ENCODE assay signal across 8 cellular contexts in genomic region chrX:48891402-48892288, GRCh38. TPM values are rescaled to one million over a fixed set of nuclear protein-coding genes. Genes with fewer than 3 reads are reported as not detected.
DNase-seq lines count a peak whose midpoint lies in the region; ATAC-seq, FAIRE-seq and TF ChIP-seq lines count a peak whose summit lies in the region.

No MANE protein-coding gene starts in this region.

- intact Hi-C loops in left ventricle myocardium superior (cut with micrococcal nuclease): no loop called here
- intact Hi-C loops in psoas muscle (cut with DNase I): no loop called here

- no peaks in the 10 kb centered on the region for H3K36me3 Mint-ChIP-seq in HFFc6 (ENCODE audit: low read depth)

- DNase-seq in GM06990 (ENCODE audit: extremely low read depth, insufficient read length) (peak; percentile 78), HFFc6 (peak; percentile 84), NCI-H1092 treated with DMSO at 0.1 percent for 48 hours (lab: John Stamatoyannopoulos, UW) (peak; percentile 80), adipocyte (ENCODE audit: low read depth) (peak; percentile 90), left ventricle myocardium superior (peak; percentile 91), psoas muscle (peak; percentile 85 to 92), urothelium cell line (ENCODE audit: low spot score) (peak; percentile 86)

- H3K9ac ChIP-seq in SU-DHL-6 (ENCODE audit: low read length) (peak overlapping the region; percentile 41; the same call in 1 of the 2 replicates), adipocyte (ENCODE audit: low read length) (peak overlapping the region; percentile 59)

- H3K4me1 Mint-ChIP-seq in HFFc6 (ENCODE audit: low read depth): peaks cover 6% of the 10 kb centered on the region

- H3K9me2 ChIP-seq in SU-DHL-6 (replicated peaks; ENCODE audit: insufficient read depth, low read length): no peaks in the 10 kb centered on the region

- no peaks in the 10 kb centered on the region for H3K9me3 ChIP-seq in SU-DHL-6 (ENCODE audit: insufficient read depth, low read length)
- H3K9me3 ChIP-seq in adipocyte (ENCODE audit: control insufficient read depth, low read length): no peaks in the 10 kb centered on the region
- H3K9me3 ChIP-seq in psoas muscle: no peaks in the 10 kb centered on the region

- H3K4me3 ChIP-seq in GM06990 (replicated peaks; ENCODE audit: low read depth, low read length) (peak overlapping the region; percentile 58), SU-DHL-6 (ENCODE audit: insufficient read depth, low read length, poor library complexity, severe bottlenecking) (peak overlapping the region; percentile 34), adipocyte (ENCODE audit: low read length) (peak overlapping the region; percentile 71), psoas muscle (peak overlapping the region; percentile 76)

- no peak for FAIRE-seq in urothelium cell line (lab: Jason Lieb, UNC)

- peaks cover 6% of the 10 kb centered on the region for H3K27me3 Mint-ChIP-seq in HFFc6 (ENCODE audit: insufficient read depth)

- H3K27me3 ChIP-seq in GM06990 (replicated peaks; ENCODE audit: control insufficient read depth, insufficient read depth, low read length) (no peaks in the 10 kb centered on the region), SU-DHL-6 (ENCODE audit: low read length) (no peaks in the 10 kb centered on the region), adipocyte (replicated peaks; ENCODE audit: control insufficient read depth, insufficient read depth, low read length) (peaks cover 3% of the 10 kb centered on the region), psoas muscle (ENCODE audit: insufficient read depth in 3 of 3, low read length in 2 of 3) (no peaks in the 10 kb centered on the region)

- H3K4me1 ChIP-seq in adipocyte (ENCODE audit: control insufficient read depth, insufficient read depth, low read length) (peaks cover 8% of the 10 kb centered on the region), psoas muscle (peaks cover 7% of the 10 kb centered on the region)

- H3K27ac ChIP-seq in SU-DHL-6 (ENCODE audit: low read depth, low read length): no peak overlapping the region
- H3K27ac ChIP-seq in psoas muscle: peak overlapping the region; percentile 60

- peak overlapping the region; percentile 62 for H3K4me2 ChIP-seq in SU-DHL-6 (ENCODE audit: low read depth, low read length, poor library complexity, severe bottlenecking)

- H3K36me3 ChIP-seq in GM06990 (ENCODE audit: control insufficient read depth, insufficient read depth, low read length): peaks cover 1% of the 10 kb centered on the region
- no peaks in the 10 kb centered on the region for H3K36me3 ChIP-seq in SU-DHL-6 (ENCODE audit: low read length)
- H3K36me3 ChIP-seq in adipocyte (ENCODE audit: control insufficient read depth, insufficient read depth, low read length, severe bottlenecking): no peaks in the 10 kb centered on the region
- H3K36me3 ChIP-seq in psoas muscle (ENCODE audit: insufficient read depth in 1 of 2, low read depth in 1 of 2): peaks cover 0 to 25% of the 10 kb centered on the region in 2 donors

- H4K20me1 ChIP-seq in SU-DHL-6 (ENCODE audit: low read depth, low read length): no peaks in the 10 kb centered on the region

- ATAC-seq in left ventricle myocardium superior: peak; percentile 97
- peak; percentile 90 to 97 (median 94) for ATAC-seq in psoas muscle

- 2 to 29% (median 8%) methylated on average over 13 to 68 of the region's 68 CpGs for WGBS in psoas muscle, 3 donors

- H3K9me3 Mint-ChIP-seq in HFFc6: no peaks in the 10 kb centered on the region

- TF ChIP-seq CTCF in GM06990 (IDR thresholded peaks at IDR 0.05; ENCODE audit: insufficient read depth, low read length, poor library complexity, severe bottlenecking) (peak; percentile 57), HFFc6 (IDR thresholded peaks at IDR 0.05) (peak; percentile 69), SU-DHL-6 (IDR thresholded peaks at IDR 0.05; ENCODE audit: insufficient read depth, low read length, poor library complexity, severe bottlenecking) (peak; percentile 11), psoas muscle (IDR thresholded peaks at IDR 0.05) (peak; percentile 35)

- peak overlapping the region; percentile 79 for H3K4me3 Mint-ChIP-seq in HFFc6

- no peak overlapping the region; the same call in 1 of the 2 replicates for H3K27ac Mint-ChIP-seq in HFFc6

- peaks cover 4% of the 10 kb centered on the region; the same call in 1 of the 2 replicates for H3K79me2 ChIP-seq in SU-DHL-6 (ENCODE audit: insufficient read depth, low read length)

- H2AFZ ChIP-seq in SU-DHL-6 (ENCODE audit: low read depth, low read length, severe bottlenecking): peak overlapping the region; percentile 74

- no peaks in the 10 kb centered on the region for H3F3A ChIP-seq in SU-DHL-6 (ENCODE audit: insufficient read depth)

RNA-seq across cellular contexts. Expression of gene TIMM17B, which starts 5.9 kb away (rescaled TPM):
- 10 to 100 TPM; 53.0 to 65.2 (median 61.6) TPM for total RNA-seq in HFFc6 (2021; fragmentation: NEBNext Ultra II Directional; extraction: Animal tissue kit (Norgen Biotek cat#: 25700))
- total RNA-seq in left ventricle myocardium superior: 77.9 TPM
- 10 to 100 TPM; 56.6 to 76.2 (median 65.1) TPM for total RNA-seq in psoas muscle
- 10 to 100 TPM; 63.1 to 91.6 (median 78.4) TPM for polyA plus RNA-seq in psoas muscle

RNA-seq across cellular contexts. Expression of gene PQBP1, which starts 6.1 kb away (rescaled TPM):
- total RNA-seq in HFFc6 (2021; fragmentation: NEBNext Ultra II Directional; extraction: Animal tissue kit (Norgen Biotek cat#: 25700)): 10 to 100 TPM; 66.3 to 82.1 (median 71.1) TPM
- total RNA-seq in left ventricle myocardium superior: 64.5 TPM
- total RNA-seq in psoas muscle: 10 to 100 TPM; 51.8 to 65.7 (median 60.6) TPM
- polyA plus RNA-seq in psoas muscle: 10 to 100 TPM; 71.0 to 98.8 (median 77.2) TPM

RNA-seq across cellular contexts. Expression of gene SLC35A2, which starts 19.8 kb away (rescaled TPM):
- total RNA-seq in HFFc6 (2021; fragmentation: NEBNext Ultra II Directional; extraction: Animal tissue kit (Norgen Biotek cat#: 25700)): 10 to 100 TPM; 45.0 to 53.7 (median 47.0) TPM
- total RNA-seq in left ventricle myocardium superior: 15.7 TPM
- 10 to 100 TPM in 2 of 4 donors, 1 to 10 TPM in 2; 8.8 to 13.4 (median 11.2) TPM for total RNA-seq in psoas muscle
- polyA plus RNA-seq in psoas muscle: 10 to 100 TPM; 13.2 to 26.1 (median 19.7) TPM

RNA-seq across cellular contexts. Expression of gene PIM2, which starts 27.2 kb away (rescaled TPM):
- total RNA-seq in HFFc6 (2021; fragmentation: NEBNext Ultra II Directional; extraction: Animal tissue kit (Norgen Biotek cat#: 25700)): 1 to 10 TPM; 5.8 to 7.5 (median 6.5) TPM
- total RNA-seq in left ventricle myocardium superior (3.9 TPM), psoas muscle (1 to 10 TPM; 1.1 to 2.3 (median 1.6) TPM)
- polyA plus RNA-seq in psoas muscle: 1 to 10 TPM; 1.4 to 3.7 (median 1.6) TPM

RNA-seq across cellular contexts. Expression of gene PCSK1N, which starts 56.2 kb away (rescaled TPM):
- not detected for total RNA-seq in HFFc6 (2021; fragmentation: NEBNext Ultra II Directional; extraction: Animal tissue kit (Norgen Biotek cat#: 25700))
- total RNA-seq in left ventricle myocardium superior: 0.32 TPM
- total RNA-seq in psoas muscle: under 1 TPM in 1 of 4 donors, not detected in 3; 0.44 TPM
- polyA plus RNA-seq in psoas muscle: not detected

Comparison
In these comparisons a context has a peak if more than half of its experiments do, and no peak if none do; other contexts are left out.
1. CTCF ChIP-seq: peak in every context shown above with its lines; median percentile 69 in HFFc6; 57 in GM06990; 35 in psoas muscle; 11 in SU-DHL-6.